In the genomic region with DNA sequence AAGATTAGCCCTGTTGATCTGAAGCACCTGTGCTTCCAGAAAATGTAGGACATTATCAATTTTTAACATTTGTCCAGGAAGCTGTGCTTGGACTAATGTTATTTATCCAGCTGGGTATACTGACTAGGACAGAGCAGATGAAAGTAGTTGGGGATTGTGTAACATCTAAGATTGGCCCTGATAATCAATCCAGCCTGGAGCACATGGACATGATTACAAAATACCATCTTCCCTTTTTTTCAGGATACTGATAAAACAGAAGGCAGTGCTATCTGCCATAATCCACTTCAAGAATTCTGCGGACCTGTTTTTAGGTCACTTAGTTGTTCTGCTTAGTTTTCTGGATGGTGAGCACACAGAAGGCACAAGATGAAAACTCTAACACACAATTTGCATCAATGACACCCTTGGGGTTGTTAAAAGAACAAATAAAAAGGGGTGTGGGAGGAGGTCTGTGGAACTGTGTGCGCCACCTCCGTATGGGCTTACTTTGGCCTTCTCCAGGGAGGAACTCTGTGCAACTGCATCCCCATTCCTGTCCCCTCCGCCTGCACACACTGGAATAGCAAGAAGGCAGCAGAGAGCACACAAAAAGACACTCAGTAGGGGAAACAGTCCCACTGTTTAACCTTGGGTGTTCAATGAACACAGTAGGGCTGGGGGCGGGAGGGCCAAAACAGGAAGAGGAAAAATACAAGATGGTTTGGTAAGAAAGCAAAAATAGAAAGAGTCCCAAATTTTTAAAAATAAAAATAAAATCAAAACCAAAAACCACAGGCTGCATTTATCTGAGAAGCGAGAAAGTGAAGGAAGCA, we compare ENCODE assay signal across 11 cellular contexts. TPM values are rescaled to one million over a fixed set of nuclear protein-coding genes. Genes with fewer than 3 reads are reported as not detected.
DNase-seq lines count a peak whose midpoint lies in the region; ATAC-seq and TF ChIP-seq lines count a peak whose summit lies in the region.
"Had no signal": no experiment of that assay in that cellular context is flagged by ENCODE, and none has a peak within 500 bp of the region (broad histone marks: within the 10 kb centered on the region; RNA-seq: fewer than 3 reads in every experiment).

No MANE protein-coding gene starts in this region.

- no peaks in the 10 kb centered on the region for H3K9me3 ChIP-seq in mammary epithelial cell (replicated peaks; ENCODE audit: insufficient read depth, low read length)
- H3K9me3 ChIP-seq in lung (ENCODE audit: control insufficient read depth in 2 of 2, insufficient read depth in 1 of 2, low read length in 1 of 2) = no peaks in the 10 kb centered on the region
- H3K9me3 ChIP-seq in upper lobe of right lung = no peaks in the 10 kb centered on the region
- H3K9me3 ChIP-seq: A549 had no signal

- no peak overlapping the region for H3K4me3 ChIP-seq in mammary epithelial cell (replicated peaks in 1 of 3; ENCODE audit: insufficient read depth in 1 of 3, low read depth in 2 of 3, low read length in 3 of 3)
- H3K4me3 ChIP-seq in lung = no peak overlapping the region
- H3K4me3 ChIP-seq in upper lobe of right lung = no peak overlapping the region
- H3K4me3 ChIP-seq: A549 had no signal

- intact Hi-C loops in mammary epithelial cell (cut with micrococcal nuclease) (loop anchor here (1.0 kb wide), 1 partner anchor 8 kb away; no protein-coding TSS in a partner anchor), upper lobe of right lung (cut with DNase I) (no loop called here)

- ATAC-seq in lung (ENCODE audit: insufficient read depth, low FRiP score) (no peak), upper lobe of right lung (peak; percentile 38), GM21528 (IDR thresholded peaks at IDR 0.05; ENCODE audit: low FRiP score, unreplicated experiment) (no peak), HG03097 (IDR thresholded peaks at IDR 0.05; ENCODE audit: low FRiP score, unreplicated experiment) (no peak)

- H2AFZ ChIP-seq in mammary epithelial cell (ENCODE audit: low read depth, low read length) = peak overlapping the region; percentile 74

- no peaks in the 10 kb centered on the region for H4K20me1 ChIP-seq in mammary epithelial cell (ENCODE audit: insufficient read depth, low read length)

- dilution Hi-C loops in mammary epithelial cell (cut with HindIII; ENCODE audit: low sequenced_read_pairs) = loop anchor here (5.0 kb wide), 2 partner anchors 44 to 79 kb away; no protein-coding TSS in a partner anchor

- no peaks in the 10 kb centered on the region for H3K79me2 ChIP-seq in mammary epithelial cell (ENCODE audit: insufficient read depth, low read length)

- peak overlapping the region; percentile 26 for H3K9ac ChIP-seq in mammary epithelial cell (ENCODE audit: insufficient read depth, low read length)

- H3K36me3 ChIP-seq in mammary epithelial cell (ENCODE audit: insufficient read depth, low read length) (no peaks in the 10 kb centered on the region), lung (ENCODE audit: control insufficient read depth in 2 of 2, insufficient read depth in 2 of 2, low read length in 2 of 2) (no peaks in the 10 kb centered on the region), upper lobe of right lung (no peaks in the 10 kb centered on the region)

- H3K27ac ChIP-seq in mammary epithelial cell (ENCODE audit: insufficient read depth, low read depth, low read length) (peak overlapping the region; percentile 88), lung (ENCODE audit: low read depth in 1 of 2, low read length in 1 of 2) (peak overlapping the region; percentile 14 to 73), upper lobe of right lung (peak overlapping the region; percentile 55)

- H3K4me1 ChIP-seq in mammary epithelial cell (ENCODE audit: insufficient read depth, low read length) (peaks cover 34% of the 10 kb centered on the region), lung (ENCODE audit: control insufficient read depth in 2 of 2, insufficient read depth in 2 of 2, low read length in 2 of 2) (peaks cover 8 to 33% of the 10 kb centered on the region in 2 donors), upper lobe of right lung (peaks cover 30% of the 10 kb centered on the region)

- CTCF ChIA-PET in mammary epithelial cell (lab: Charles Lee; ENCODE audit: low non-redundant PET) = no interaction called here

- H3K27me3 ChIP-seq in mammary epithelial cell (ENCODE audit: insufficient read depth, low read length) = no peaks in the 10 kb centered on the region
- no peaks in the 10 kb centered on the region for H3K27me3 ChIP-seq in lung (ENCODE audit: control insufficient read depth, insufficient read depth)
- H3K27me3 ChIP-seq in upper lobe of right lung = no peaks in the 10 kb centered on the region

- DNase-seq in SKM-1 treated with dmso at 0.1 percent for 144 hours (lab: John Stamatoyannopoulos, UW; ENCODE audit: unreplicated experiment) (peak; percentile 8), SKM-1 (lab: John Stamatoyannopoulos, UW; ENCODE audit: unreplicated experiment) (no peak), mammary epithelial cell (no peak), lung (ENCODE audit: low spot score) (no peak), upper lobe of right lung (no peak)
- DNase-seq in activated CD4-positive, alpha-beta T cell treated with anti-CD3 and anti-CD28 coated beads, Interleukin-2, amount 50 U/mL, for 48 hours = no peak
- DNase-seq: NCI-H1105, T-helper 9 cell had no signal

- 64% methylated on average over 6 of the region's 6 CpGs for WGBS in mammary epithelial cell (ENCODE audit: low coverage, missing lambda C conversion rate)
- 52 to 67% methylated on average over 6 of the region's 6 CpGs for WGBS in lung, 2 donors

- peak overlapping the region; percentile 73 for H3K4me2 ChIP-seq in mammary epithelial cell (ENCODE audit: insufficient read depth, low read depth, low read length)

- in situ Hi-C loops in mammary epithelial cell (cut with MboI; ENCODE audit: low sequenced_read_pairs in 2 of 2) = no loop called here

- BruUV-seq in mammary epithelial cell (replicated peaks; lab: Mats Ljungman, UMichigan) = no TSS peak

- no peak for TF ChIP-seq CTCF in mammary epithelial cell (conservative IDR thresholded peaks at IDR 0.05 in 1 of 2, IDR thresholded peaks at IDR 0.05 in 1 of 2; ENCODE audit: extremely low read depth in 1 of 2, insufficient read depth in 1 of 2, low read depth in 1 of 2, low read length in 2 of 2)
- no peak for TF ChIP-seq CTCF in lung (IDR thresholded peaks at IDR 0.05; ENCODE audit: control extremely low read depth, extremely low read depth)
- TF ChIP-seq CTCF in upper lobe of right lung (IDR thresholded peaks at IDR 0.05) = no peak

RNA-seq across cellular contexts. Expression of a gene that starts 31.1 kb away (rescaled TPM):
- total RNA-seq in mammary epithelial cell (100 to 1,000 TPM; 190 to 291 TPM), lung (100 to 1,000 TPM; 168 to 187 TPM), upper lobe of right lung (110 TPM)
- polyA plus RNA-seq in mammary epithelial cell (367 TPM), lung (100 to 1,000 TPM in 1 of 2 donors, 10 to 100 TPM in 1; 37.8 to 141 TPM)
- 673 TPM for polyA minus RNA-seq in mammary epithelial cell
